Comparison of ENCODE assay signal across 17 cellular contexts in genomic region chr9:133161542-133161950, GRCh38. TPM values are rescaled to one million over a fixed set of nuclear protein-coding genes. Genes with fewer than 3 reads are reported as not detected.
DNase-seq lines count a peak whose midpoint lies in the region; ATAC-seq lines count a peak whose summit lies in the region.
"Had no signal": no experiment of that assay in that cellular context is flagged by ENCODE, and none has a peak within 500 bp of the region (broad histone marks: within the 10 kb centered on the region; RNA-seq: fewer than 3 reads in every experiment).

No MANE protein-coding gene starts in this region.

- no peak for ATAC-seq in stimulated activated naive CD8-positive, alpha-beta T cell treated with anti-CD3 and anti-CD28 coated beads, Interleukin-15, Interleukin-2, amounts not matched to agents 100 U/mL and 50 U/mL, for 24 hours
- no peak for ATAC-seq in activated T-helper 17 cell treated with anti-CD3 and anti-CD28 coated beads, Interleukin-2, amount 50 U/mL, for 72 hours (replicated peaks)
- ATAC-seq in naive B cell (ENCODE audit: low read depth in 2 of 2) (no peak), HG02938 (IDR thresholded peaks at IDR 0.05; ENCODE audit: unreplicated experiment) (no peak)

- no peaks in the 10 kb centered on the region for H3K9me3 Mint-ChIP-seq in stimulated activated naive CD8-positive, alpha-beta T cell treated with anti-CD3 and anti-CD28 coated beads, Interleukin-15, Interleukin-2, amounts not matched to agents 100 ng/mL and 50 ng/mL, for 24 hours
- no peaks in the 10 kb centered on the region for H3K9me3 Mint-ChIP-seq in activated T-helper 17 cell treated with anti-CD3 and anti-CD28 coated beads, Interleukin-2, amount 50 U/mL, for 72 hours
- H3K9me3 Mint-ChIP-seq in naive B cell, result no peaks in the 10 kb centered on the region
- H3K9me3 Mint-ChIP-seq: activated CD8-positive, alpha-beta T cell treated with anti-CD3 and anti-CD28 coated beads for 36 hours; H9 had no signal

- H3K36me3 Mint-ChIP-seq in stimulated activated naive CD8-positive, alpha-beta T cell treated with anti-CD3 and anti-CD28 coated beads, Interleukin-15, Interleukin-2, amounts not matched to agents 100 ng/mL and 50 ng/mL, for 24 hours (ENCODE audit: low read depth), result no peaks in the 10 kb centered on the region
- H3K36me3 Mint-ChIP-seq in activated T-helper 17 cell treated with anti-CD3 and anti-CD28 coated beads, Interleukin-2, amount 50 U/mL, for 72 hours (ENCODE audit: low read depth), result no peaks in the 10 kb centered on the region
- H3K36me3 Mint-ChIP-seq in naive B cell, result peaks cover 0 to 9% of the 10 kb centered on the region in 2 donors

- H3K27me3 Mint-ChIP-seq in stimulated activated naive CD8-positive, alpha-beta T cell treated with anti-CD3 and anti-CD28 coated beads, Interleukin-15, Interleukin-2, amounts not matched to agents 100 ng/mL and 50 ng/mL, for 24 hours, result no peaks in the 10 kb centered on the region
- H3K27me3 Mint-ChIP-seq in activated T-helper 17 cell treated with anti-CD3 and anti-CD28 coated beads, Interleukin-2, amount 50 U/mL, for 72 hours, result no peaks in the 10 kb centered on the region
- H3K27me3 Mint-ChIP-seq in naive B cell, result no peaks in the 10 kb centered on the region

- H3K4me3 Mint-ChIP-seq in stimulated activated naive CD8-positive, alpha-beta T cell treated with anti-CD3 and anti-CD28 coated beads, Interleukin-15, Interleukin-2, amounts not matched to agents 100 ng/mL and 50 ng/mL, for 24 hours, result no peak overlapping the region
- peak overlapping the region; percentile 3 for H3K4me3 Mint-ChIP-seq in activated T-helper 17 cell treated with anti-CD3 and anti-CD28 coated beads, Interleukin-2, amount 50 U/mL, for 72 hours
- H3K4me3 Mint-ChIP-seq in naive B cell, result peak overlapping the region; percentile 67 to 87 (median 78)
- H3K4me3 Mint-ChIP-seq: activated CD8-positive, alpha-beta T cell treated with anti-CD3 and anti-CD28 coated beads for 36 hours; H9 had no signal

- peaks cover 15% of the 10 kb centered on the region for H3K4me1 Mint-ChIP-seq in stimulated activated naive CD8-positive, alpha-beta T cell treated with anti-CD3 and anti-CD28 coated beads, Interleukin-15, Interleukin-2, amounts not matched to agents 100 ng/mL and 50 ng/mL, for 24 hours (ENCODE audit: low read depth)
- H3K4me1 Mint-ChIP-seq in activated T-helper 17 cell treated with anti-CD3 and anti-CD28 coated beads, Interleukin-2, amount 50 U/mL, for 72 hours, result peaks cover 9% of the 10 kb centered on the region
- H3K4me1 Mint-ChIP-seq in naive B cell, result peaks cover 21 to 36% (median 26%) of the 10 kb centered on the region in 3 donors

- no peak for DNase-seq in stimulated activated naive CD8-positive, alpha-beta T cell treated with anti-CD3 and anti-CD28 coated beads, Interleukin-15, Interleukin-2, amounts not matched to agents 100 U/mL and 50 U/mL, for 24 hours
- DNase-seq in naive B cell (no peak), inferior parietal cortex (ENCODE audit: extremely low spot score) (no peak), DMS79 treated with DMSO at 0.1 percent for 48 hours (lab: John Stamatoyannopoulos, UW) (no peak), SHP77 treated with DMSO at 0.1 percent for 48 hours (lab: John Stamatoyannopoulos, UW) (no peak)
- DNase-seq: activated effector memory CD4-positive, alpha-beta T cell treated with Interleukin-2 at 50 U/mL for 16 hours; NCI-H187 had no signal

- H3K27ac Mint-ChIP-seq in stimulated activated naive CD8-positive, alpha-beta T cell treated with anti-CD3 and anti-CD28 coated beads, Interleukin-15, Interleukin-2, amounts not matched to agents 100 ng/mL and 50 ng/mL, for 24 hours, result peak overlapping the region; percentile 21
- no peak overlapping the region for H3K27ac Mint-ChIP-seq in activated T-helper 17 cell treated with anti-CD3 and anti-CD28 coated beads, Interleukin-2, amount 50 U/mL, for 72 hours
- peak overlapping the region in 3 of 6 donors; percentile 5 to 58 (median 24) for H3K27ac Mint-ChIP-seq in naive B cell
- H3K27ac Mint-ChIP-seq: activated CD8-positive, alpha-beta T cell treated with anti-CD3 and anti-CD28 coated beads for 36 hours; H9 had no signal

RNA-seq across cellular contexts. Expression of gene GBGT1, which starts 2.2 kb away (rescaled TPM):
- total RNA-seq in activated T-helper 17 cell treated with anti-CD3 and anti-CD28 coated beads, Interleukin-2, amount 50 U/mL, for 72 hours, result 1 to 10 TPM; 2.8 to 7.2 TPM
- polyA plus RNA-seq in naive B cell (ENCODE audit: low read depth in 6 of 6), result 1 to 10 TPM in 5 of 6 donors, under 1 TPM in 1; 0.96 to 4.0 (median 2.4) TPM
- total RNA-seq: MCF 10A, SK-MEL-5 had no signal

RNA-seq across cellular contexts. Expression of gene RALGDS, which starts 40.5 kb away (rescaled TPM):
- total RNA-seq in activated T-helper 17 cell treated with anti-CD3 and anti-CD28 coated beads, Interleukin-2, amount 50 U/mL, for 72 hours, result 100 to 1,000 TPM; 101 to 156 TPM
- 10 to 100 TPM in 2 of 6 donors, 1 to 10 TPM in 4; 5.5 to 17.5 (median 8.7) TPM for polyA plus RNA-seq in naive B cell (ENCODE audit: low read depth in 6 of 6)

RNA-seq across cellular contexts. Expression of gene OBP2B, which starts 47.5 kb away (rescaled TPM):
- total RNA-seq in activated T-helper 17 cell treated with anti-CD3 and anti-CD28 coated beads, Interleukin-2, amount 50 U/mL, for 72 hours, result not detected
- not detected for polyA plus RNA-seq in naive B cell (ENCODE audit: low read depth in 6 of 6)
- total RNA-seq: activated CD8-positive, alpha-beta T cell treated with anti-CD3 and anti-CD28 coated beads for 36 hours; ascending aorta; colonic mucosa; H9; MCF 10A; NCI-H460; SK-MEL-5 had no signal
